8 cellular contexts compared by ENCODE assay signal in the genomic region with DNA sequence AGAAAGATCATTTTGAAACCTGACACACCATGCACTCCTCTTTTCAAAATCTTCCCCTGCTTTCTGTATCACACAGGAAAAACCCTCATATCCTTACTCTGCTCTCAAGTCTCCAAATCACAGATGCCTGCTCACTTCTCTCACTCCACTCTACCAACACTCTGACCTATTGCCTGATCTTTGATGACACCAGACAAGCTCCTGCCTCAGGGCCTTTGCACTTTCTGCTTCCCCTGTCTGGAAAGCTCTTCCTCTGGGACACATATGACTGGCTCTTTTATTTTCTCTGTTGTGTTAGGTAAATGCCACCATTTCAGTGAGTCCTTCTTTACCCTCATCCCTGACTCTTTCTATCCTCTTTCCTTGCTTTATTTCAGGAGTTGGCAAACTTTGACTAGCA.
"Had no signal": no experiment of that assay in that cellular context is flagged by ENCODE, and none has a peak within 500 bp of the region (broad histone marks: within the 10 kb centered on the region; RNA-seq: fewer than 3 reads in every experiment).

No MANE protein-coding gene starts in this region.

- FAIRE-seq: G401.6, GM12878, GM12891, GM12892, GM18507, GM19239 had no signal

- ATAC-seq: GM12878 had no signal

- H3K4me3 ChIP-seq: GM12878 had no signal

- DNase-seq: GDM1, GF-D8 had no signal
